In genomic region chr16:29961479-29962343, GRCh38 we compare ENCODE assay signal across 1 cellular context.
TF ChIP-seq lines count a peak whose summit lies in the region.

TSS of gene TMEM219 (plus strand) at chr16:29962079. CDS start at chr16:29963144, 1,065 bp downstream.

TF ChIP-seq in HepG2, 621 proteins besides CTCF, POLR2A, EP300 and RAD21 (continued from another document and continues in another):
- no peak for TF ChIP-seq ZNF609 (CRISPR knock-in tag; IDR thresholded peaks at IDR 0.05; ENCODE audit: borderline replicate concordance)
- TF ChIP-seq CERS6 (CRISPR knock-in tag; IDR thresholded peaks at IDR 0.05): 0 out of 2 replicates have a peak, but pooled peaks have one; percentile 61
- TF ChIP-seq ZNF432 (CRISPR knock-in tag; IDR thresholded peaks at IDR 0.05; ENCODE audit: borderline replicate concordance): peak; percentile 78; the same call in 1 of the 2 replicates
- no peak for TF ChIP-seq CEBPZ (IDR thresholded peaks at IDR 0.05; ENCODE audit: low read length)
- TF ChIP-seq ZKSCAN8 (CRISPR knock-in tag; IDR thresholded peaks at IDR 0.05; ENCODE audit: borderline replicate concordance): 0 out of 2 replicates have a peak, but pooled peaks have one; percentile 68
- no peak for TF ChIP-seq KDM6A (CRISPR knock-in tag; IDR thresholded peaks at IDR 0.05; ENCODE audit: low read depth)
- no peak; the same call in 1 of the 2 replicates for TF ChIP-seq CENPBD1 (CRISPR knock-in tag; IDR thresholded peaks at IDR 0.05; ENCODE audit: borderline replicate concordance, low read depth)
- peak; percentile 93; the same call in 1 of the 2 replicates for TF ChIP-seq ZNF816 (CRISPR knock-in tag; IDR thresholded peaks at IDR 0.05; ENCODE audit: borderline replicate concordance)
- TF ChIP-seq MXI1 (IDR thresholded peaks at IDR 0.05; ENCODE audit: borderline replicate concordance, low read depth, low read length): peak; percentile 88; the same call in 2 of the 3 replicates
- TF ChIP-seq STAT5B (CRISPR knock-in tag; IDR thresholded peaks at IDR 0.05): no peak
- no peak for TF ChIP-seq ZNF570 (CRISPR knock-in tag; IDR thresholded peaks at IDR 0.05; ENCODE audit: borderline replicate concordance)
- 0 out of 2 replicates have a peak, but pooled peaks have one; percentile 44 for TF ChIP-seq ZNF484 (CRISPR knock-in tag; IDR thresholded peaks at IDR 0.05; ENCODE audit: borderline replicate concordance, low read depth)
- no peak for TF ChIP-seq REL (CRISPR knock-in tag; conservative IDR thresholded peaks at IDR 0.05)
- TF ChIP-seq SMAD3 (CRISPR knock-in tag; IDR thresholded peaks at IDR 0.05): peak; percentile 60; the same call in 1 of the 2 replicates
- no peak; the same call in 1 of the 2 replicates for TF ChIP-seq GATAD1 (CRISPR knock-in tag; IDR thresholded peaks at IDR 0.05)
- TF ChIP-seq NFATC3 (CRISPR knock-in tag; IDR thresholded peaks at IDR 0.05): no peak
- no peak; the same call in 1 of the 2 replicates for TF ChIP-seq ZXDC (CRISPR knock-in tag; IDR thresholded peaks at IDR 0.05)
- TF ChIP-seq ZNF644 (CRISPR knock-in tag; IDR thresholded peaks at IDR 0.05; ENCODE audit: low read depth): no peak
- no peak; the same call in none of the 2 replicates for TF ChIP-seq MXD3 (CRISPR knock-in tag; IDR thresholded peaks at IDR 0.05)
- peak; percentile 89 for TF ChIP-seq ERF (CRISPR knock-in tag; IDR thresholded peaks at IDR 0.05)
- TF ChIP-seq PLSCR1 (CRISPR knock-in tag; IDR thresholded peaks at IDR 0.05; ENCODE audit: borderline replicate concordance): 0 out of 2 replicates have a peak, but pooled peaks have one; percentile 67
- peak; percentile 89 for TF ChIP-seq HDAC1 (CRISPR knock-in tag; IDR thresholded peaks at IDR 0.05)
- no peak for TF ChIP-seq SIX1 (CRISPR knock-in tag; IDR thresholded peaks at IDR 0.05; ENCODE audit: borderline replicate concordance)
- peak; percentile 76 for TF ChIP-seq ZNF749 (CRISPR knock-in tag; IDR thresholded peaks at IDR 0.05; ENCODE audit: borderline replicate concordance)
- TF ChIP-seq NFAT5 (CRISPR knock-in tag; IDR thresholded peaks at IDR 0.05): no peak; the same call in 1 of the 2 replicates
- no peak for TF ChIP-seq ZNF576 (CRISPR knock-in tag; IDR thresholded peaks at IDR 0.05)
- no peak for TF ChIP-seq ZNF629 (CRISPR knock-in tag; conservative IDR thresholded peaks at IDR 0.05)
- no peak for TF ChIP-seq MYNN (CRISPR knock-in tag; IDR thresholded peaks at IDR 0.05; ENCODE audit: low read depth)
- TF ChIP-seq MAFF (IDR thresholded peaks at IDR 0.05; ENCODE audit: low read depth, low read length): no peak
- no peak for TF ChIP-seq CENPX (CRISPR knock-in tag; IDR thresholded peaks at IDR 0.05)
- TF ChIP-seq GTF2F1 (IDR thresholded peaks at IDR 0.05; ENCODE audit: low read length): no peak
- TF ChIP-seq ZNF207 (IDR thresholded peaks at IDR 0.05; ENCODE audit: borderline replicate concordance): no peak
- TF ChIP-seq ZNF737 (CRISPR knock-in tag; IDR thresholded peaks at IDR 0.05; ENCODE audit: borderline replicate concordance): no peak
- peak; percentile 12; the same call in 1 of the 2 replicates for TF ChIP-seq AHR (CRISPR knock-in tag; IDR thresholded peaks at IDR 0.05)
- TF ChIP-seq TFDP1 (CRISPR knock-in tag; IDR thresholded peaks at IDR 0.05; ENCODE audit: borderline replicate concordance): peak; percentile 85
- TF ChIP-seq NRL (CRISPR knock-in tag; IDR thresholded peaks at IDR 0.05; ENCODE audit: borderline replicate concordance): peak; percentile 55; the same call in 1 of the 2 replicates
- TF ChIP-seq HMG20B (CRISPR knock-in tag; conservative IDR thresholded peaks at IDR 0.05): no peak
- TF ChIP-seq RBM22 (optimal IDR thresholded peaks at IDR 0.05; ENCODE audit: low read length): no peak
- TF ChIP-seq ZNF33B (CRISPR knock-in tag; IDR thresholded peaks at IDR 0.05): peak; percentile 70; the same call in 1 of the 2 replicates
- no peak for TF ChIP-seq NR1H2 (CRISPR knock-in tag; IDR thresholded peaks at IDR 0.05; ENCODE audit: borderline replicate concordance, low read depth)
